10 cellular contexts compared by ENCODE assay signal in genomic region chr11:117185739-117186430, GRCh38. TPM values are rescaled to one million over a fixed set of nuclear protein-coding genes. Genes with fewer than 3 reads are reported as not detected.
DNase-seq lines count a peak whose midpoint lies in the region; ATAC-seq and TF ChIP-seq lines count a peak whose summit lies in the region.
"Had no signal": no experiment of that assay in that cellular context is flagged by ENCODE, and none has a peak within 500 bp of the region (broad histone marks: within the 10 kb centered on the region; RNA-seq: fewer than 3 reads in every experiment).

No MANE protein-coding gene starts in this region.

- WGBS in heart right ventricle, 2 donors, result 93 to 95% methylated on average over 4 of the region's 4 CpGs
- 89 to 100% methylated on average over 1 to 4 of the region's 4 CpGs for WGBS in transverse colon (ENCODE audit: low coverage in 1 of 2), 2 donors

- no peak overlapping the region for H3K4me3 Mint-ChIP-seq in glutamatergic neuron (ENCODE audit: unreplicated experiment)

- TF ChIP-seq POLR2A in transverse colon (IDR thresholded peaks at IDR 0.05), result no peak

- TF ChIP-seq CTCF in heart right ventricle (IDR thresholded peaks at IDR 0.05) (no peak), OCI-LY3 (IDR thresholded peaks at IDR 0.05; ENCODE audit: low read depth, low read length) (no peak), glutamatergic neuron (IDR thresholded peaks at IDR 0.05; ENCODE audit: partially characterized antibody, unreplicated experiment) (no peak), transverse colon (IDR thresholded peaks at IDR 0.05) (no peak)

- ATAC-seq in heart right ventricle (no peak), HG03039 (IDR thresholded peaks at IDR 0.05; ENCODE audit: unreplicated experiment) (no peak), GM21786 (IDR thresholded peaks at IDR 0.05; ENCODE audit: unreplicated experiment) (no peak)
- ATAC-seq: stimulated activated naive CD8-positive, alpha-beta T cell treated with anti-CD3 and anti-CD28 coated beads, Interleukin-15, Interleukin-2, amounts not matched to agents 100 U/mL and 50 U/mL, for 24 hours had no signal

- H3K4me2 ChIP-seq in OCI-LY3 (ENCODE audit: low read length), result peak overlapping the region; percentile 71

- TF ChIP-seq EP300 in transverse colon (IDR thresholded peaks at IDR 0.05; ENCODE audit: low read depth), result no peak

- DNase-seq in cardiac septum (ENCODE audit: low spot score) (peak; percentile 35), heart right ventricle (no peak), glutamatergic neuron (peak; percentile 0), transverse colon (no peak)
- DNase-seq in NK-92 treated with Interleukin-12 subunit alpha and Interleukin-12 subunit beta, amount 100 ng/mL, for 24 hours (lab: John Stamatoyannopoulos, UW), result no peak
- DNase-seq: NCI-H446 treated with DMSO at 0.1 percent for 48 hours; stimulated activated naive CD8-positive, alpha-beta T cell treated with anti-CD3 and anti-CD28 coated beads, Interleukin-15, Interleukin-2, amounts not matched to agents 100 U/mL and 50 U/mL, for 24 hours had no signal

- H3K36me3 Mint-ChIP-seq in glutamatergic neuron (ENCODE audit: unreplicated experiment), result peaks cover 4% of the 10 kb centered on the region

- H3K36me3 ChIP-seq in heart right ventricle (peaks cover 0 to 93% (median 57%) of the 10 kb centered on the region in 9 donors), OCI-LY3 (replicated peaks; ENCODE audit: low read depth, low read length) (peaks cover 15% of the 10 kb centered on the region), transverse colon (peaks cover 0 to 27% (median 9%) of the 10 kb centered on the region in 4 donors)

- H3K4me1 ChIP-seq in heart right ventricle, result peaks cover 2 to 32% (median 6%) of the 10 kb centered on the region in 9 donors
- peaks cover 58% of the 10 kb centered on the region for H3K4me1 ChIP-seq in OCI-LY3 (ENCODE audit: low read length)
- peaks cover 3 to 26% (median 7%) of the 10 kb centered on the region in 4 donors for H3K4me1 ChIP-seq in transverse colon

- intact Hi-C loops in cardiac septum (cut with DNase I) (no loop called here), heart right ventricle (cut with DNase I) (no loop called here), transverse colon (cut with DNase I; ENCODE audit: low total_unique reads) (no loop called here)

- H3K27ac ChIP-seq in heart right ventricle (peak overlapping the region in 1 of 10 donors; percentile 69), OCI-LY3 (ENCODE audit: low read length) (peak overlapping the region; percentile 89), transverse colon (peak overlapping the region; percentile 47 to 59 (median 52))

- H3K9me3 ChIP-seq in heart right ventricle, result no peaks in the 10 kb centered on the region
- H3K9me3 ChIP-seq in OCI-LY3 (ENCODE audit: insufficient read depth, low read length), result no peaks in the 10 kb centered on the region
- no peaks in the 10 kb centered on the region for H3K9me3 ChIP-seq in transverse colon

- peaks cover 4% of the 10 kb centered on the region for H3K27me3 Mint-ChIP-seq in glutamatergic neuron (ENCODE audit: unreplicated experiment)

- H3K4me3 ChIP-seq in heart right ventricle, result no peak overlapping the region
- H3K4me3 ChIP-seq in OCI-LY3 (ENCODE audit: low read length), result peak overlapping the region; percentile 31
- no peak overlapping the region for H3K4me3 ChIP-seq in transverse colon

- H3K27ac Mint-ChIP-seq in glutamatergic neuron (ENCODE audit: unreplicated experiment), result no peak overlapping the region

- no peaks in the 10 kb centered on the region for H3K79me2 ChIP-seq in OCI-LY3 (ENCODE audit: low read length)

- peaks cover 3% of the 10 kb centered on the region for H3K9me3 Mint-ChIP-seq in glutamatergic neuron (ENCODE audit: unreplicated experiment)

- H4K20me1 ChIP-seq in OCI-LY3 (ENCODE audit: insufficient read depth, low read length), result no peaks in the 10 kb centered on the region

- no peaks in the 10 kb centered on the region for H3K27me3 ChIP-seq in heart right ventricle
- no peaks in the 10 kb centered on the region for H3K27me3 ChIP-seq in OCI-LY3 (ENCODE audit: low read depth, low read length)
- H3K27me3 ChIP-seq in transverse colon, result no peaks in the 10 kb centered on the region

- H3K9ac ChIP-seq in OCI-LY3 (ENCODE audit: low read length), result peak overlapping the region; percentile 52; the same call in 1 of the 2 replicates

- in situ Hi-C loops in transverse colon (cut with MboI; ENCODE audit: low pct_ligation_motif_present in 1 of 4, low pct_unique_long_range_greater_than_20kb in 1 of 4, low sequenced_read_pairs in 3 of 4), result no loop called here

- H2AFZ ChIP-seq in OCI-LY3 (ENCODE audit: low read depth, low read length), result no peak overlapping the region

- peaks cover 3% of the 10 kb centered on the region for H3K4me1 Mint-ChIP-seq in glutamatergic neuron (ENCODE audit: low read depth, unreplicated experiment)

RNA-seq across cellular contexts. Expression of gene SIDT2, which starts 7.3 kb away (rescaled TPM):
- 25.3 TPM for total RNA-seq in cardiac septum
- total RNA-seq in heart right ventricle, result 10 to 100 TPM; 16.2 to 33.6 (median 22.0) TPM
- 10 to 100 TPM; 13.0 to 28.1 TPM for polyA plus RNA-seq in heart right ventricle
- 23.6 TPM for total RNA-seq in glutamatergic neuron (ENCODE audit: unreplicated experiment)
- 10 to 100 TPM; 68.1 to 95.0 (median 78.2) TPM for total RNA-seq in transverse colon

RNA-seq across cellular contexts. Expression of gene TAGLN, which starts 13.3 kb away (rescaled TPM):
- total RNA-seq in cardiac septum (317 TPM), heart right ventricle (100 to 1,000 TPM in 5 of 10 donors, 10 to 100 TPM in 5; 71.7 to 215 (median 99.9) TPM), glutamatergic neuron (ENCODE audit: unreplicated experiment) (6.1 TPM), transverse colon (1,000 to 10,000 TPM in 3 of 4 donors, 100 to 1,000 TPM in 1; 899 to 4,235 (median 1,393) TPM)
- 100 to 1,000 TPM; 319 to 883 TPM for polyA plus RNA-seq in heart right ventricle

RNA-seq across cellular contexts. Expression of gene PAFAH1B2, which starts 41.8 kb away (rescaled TPM):
- total RNA-seq in cardiac septum (68.9 TPM), heart right ventricle (10 to 100 TPM; 48.8 to 71.5 (median 64.2) TPM), glutamatergic neuron (ENCODE audit: unreplicated experiment) (161 TPM), transverse colon (10 to 100 TPM; 18.1 to 90.8 (median 78.3) TPM)
- 10 to 100 TPM; 18.7 to 21.6 TPM for polyA plus RNA-seq in heart right ventricle

RNA-seq across cellular contexts. Expression of gene PCSK7, which starts 46.0 kb away (rescaled TPM):
- 45.5 TPM for total RNA-seq in cardiac septum
- 10 to 100 TPM; 20.5 to 33.6 (median 26.2) TPM for total RNA-seq in heart right ventricle
- 10 to 100 TPM; 29.8 to 47.0 TPM for polyA plus RNA-seq in heart right ventricle
- total RNA-seq in glutamatergic neuron (ENCODE audit: unreplicated experiment), result 109 TPM
- 100 to 1,000 TPM; 182 to 432 (median 204) TPM for total RNA-seq in transverse colon

RNA-seq across cellular contexts. Expression of gene RNF214, which starts 46.6 kb away (rescaled TPM):
- 27.6 TPM for total RNA-seq in cardiac septum
- 10 to 100 TPM; 20.3 to 33.5 (median 27.6) TPM for total RNA-seq in heart right ventricle
- polyA plus RNA-seq in heart right ventricle, result 1 to 10 TPM; 7.3 to 7.7 TPM
- 43.0 TPM for total RNA-seq in glutamatergic neuron (ENCODE audit: unreplicated experiment)
- 100 to 1,000 TPM in 1 of 4 donors, 10 to 100 TPM in 3; 11.1 to 139 (median 14.5) TPM for total RNA-seq in transverse colon

Comparison
In these comparisons a context has a peak if more than half of its experiments do, and no peak if none do; other contexts are left out.
1. DNase-seq: peak in cardiac septum (single experiment) and glutamatergic neuron (single experiment); none in heart right ventricle (0 of 2), transverse colon (single experiment) and NK-92 treated with Interleukin-12 subunit alpha and Interleukin-12 subunit beta, amount 100 ng/mL, for 24 hours (single experiment).
2. RNA of gene TAGLN, which starts 13.3 kb away (total RNA-seq): 899 to 4,235 TPM in transverse colon, 317 TPM in cardiac septum (single experiment) and 71.7 to 215 TPM in heart right ventricle; 6.1 TPM in glutamatergic neuron (single experiment); every median in the first group is over 10 times any median in the second.